In genomic region chr13:113364933-113365371, GRCh38 we compare ENCODE assay signal across 12 cellular contexts. TPM values are rescaled to one million over a fixed set of nuclear protein-coding genes. Genes with fewer than 3 reads are reported as not detected.
DNase-seq lines count a peak whose midpoint lies in the region; ATAC-seq and TF ChIP-seq lines count a peak whose summit lies in the region.
"Had no signal": no experiment of that assay in that cellular context is flagged by ENCODE, and none has a peak within 500 bp of the region (broad histone marks: within the 10 kb centered on the region; RNA-seq: fewer than 3 reads in every experiment).

No MANE protein-coding gene starts in this region.

- DNase-seq in activated CD4-positive, alpha-beta memory T cell treated with anti-CD3 and anti-CD28 coated beads, Interleukin-2, amount 10 ng/mL, durations not matched to agents 7 days and 5 days = peak; percentile 15
- no peak for DNase-seq in activated CD4-positive, alpha-beta memory T cell treated with anti-CD3 and anti-CD28 coated beads for 36 hours
- peak in 2 of 10 donors; percentile 25 to 36 for DNase-seq in dorsolateral prefrontal cortex
- no peak for DNase-seq in natural killer cell
- DNase-seq in transverse colon = no peak
- DNase-seq in T-helper 9 cell = no peak
- no peak for DNase-seq in NCI-H446 treated with DMSO at 0.1 percent for 48 hours (lab: John Stamatoyannopoulos, UW)
- no peak for DNase-seq in NCI-H526 treated with DMSO at 0.1 percent for 48 hours (lab: John Stamatoyannopoulos, UW)
- DNase-seq: left lung, NCI-H2081 treated with DMSO at 0.1 percent for 48 hours had no signal

- peaks cover 21% of the 10 kb centered on the region for H3K27me3 Mint-ChIP-seq in activated CD4-positive, alpha-beta memory T cell treated with anti-CD3 and anti-CD28 coated beads, Interleukin-2, amount 10 ng/mL, durations not matched to agents 7 days and 5 days
- H3K27me3 Mint-ChIP-seq in activated CD4-positive, alpha-beta memory T cell treated with anti-CD3 and anti-CD28 coated beads for 36 hours = peaks cover 17% of the 10 kb centered on the region
- H3K27me3 Mint-ChIP-seq in natural killer cell (ENCODE audit: low read depth in 2 of 2) = peaks cover 18 to 23% of the 10 kb centered on the region in 2 donors

- H3K4me1 ChIP-seq in transverse colon = peaks cover 0 to 33% (median 12%) of the 10 kb centered on the region in 4 donors

- ATAC-seq in natural killer cell = no peak

- in situ Hi-C loops in transverse colon (cut with MboI; ENCODE audit: low pct_ligation_motif_present in 1 of 4, low pct_unique_long_range_greater_than_20kb in 1 of 4, low sequenced_read_pairs in 3 of 4) = no loop called here

- TF ChIP-seq EP300 in transverse colon (IDR thresholded peaks at IDR 0.05; ENCODE audit: low read depth) = no peak

- 80% methylated on average over 31 of the region's 32 CpGs; no CpG with 5 or more reads in 1 of the 2 donors for WGBS in transverse colon (ENCODE audit: low coverage in 1 of 2), 2 donors

- intact Hi-C loops in activated CD4-positive, alpha-beta memory T cell treated with anti-CD3 and anti-CD28 coated beads for 36 hours (cut with micrococcal nuclease) = no loop called here
- intact Hi-C loops in dorsolateral prefrontal cortex (cut with DNase I) (loop anchor here in 1 of 2 donors (5.0 kb wide), 1 partner anchor 217 kb away; the partner anchor contains the start of gene TFDP1), natural killer cell (cut with micrococcal nuclease) (no loop called here), transverse colon (cut with DNase I; ENCODE audit: low total_unique reads) (no loop called here)

- H3K4me1 Mint-ChIP-seq in activated CD4-positive, alpha-beta memory T cell treated with anti-CD3 and anti-CD28 coated beads, Interleukin-2, amount 10 ng/mL, durations not matched to agents 7 days and 5 days = peaks cover 3% of the 10 kb centered on the region
- no peaks in the 10 kb centered on the region for H3K4me1 Mint-ChIP-seq in activated CD4-positive, alpha-beta memory T cell treated with anti-CD3 and anti-CD28 coated beads for 36 hours (ENCODE audit: low read depth)
- no peaks in the 10 kb centered on the region for H3K4me1 Mint-ChIP-seq in natural killer cell

- no peak overlapping the region for H3K27ac Mint-ChIP-seq in activated CD4-positive, alpha-beta memory T cell treated with anti-CD3 and anti-CD28 coated beads, Interleukin-2, amount 10 ng/mL, durations not matched to agents 7 days and 5 days
- H3K27ac Mint-ChIP-seq in activated CD4-positive, alpha-beta memory T cell treated with anti-CD3 and anti-CD28 coated beads for 36 hours = no peak overlapping the region
- no peak overlapping the region for H3K27ac Mint-ChIP-seq in natural killer cell

- TF ChIP-seq CTCF in dorsolateral prefrontal cortex (IDR thresholded peaks at IDR 0.05 in 54 of 56, conservative IDR thresholded peaks at IDR 0.05 in 2 of 56; ENCODE audit: low read depth in 1 of 56, partially characterized antibody in 56 of 56) (no peak), natural killer cell (IDR thresholded peaks at IDR 0.05) (no peak), transverse colon (IDR thresholded peaks at IDR 0.05) (no peak)

- CTCF ChIA-PET in activated CD4-positive, alpha-beta memory T cell treated with anti-CD3 and anti-CD28 coated beads, Interleukin-2, amount 10 ng/mL, durations not matched to agents 7 days and 5 days (lab: Charles Lee) = no interaction called here
- CTCF ChIA-PET in activated CD4-positive, alpha-beta memory T cell treated with anti-CD3 and anti-CD28 coated beads for 36 hours (lab: Charles Lee) = no interaction called here

- H3K27ac ChIP-seq in dorsolateral prefrontal cortex (peak overlapping the region in 4 of 59 donors; percentile 56 to 71 (median 64)), transverse colon (peak overlapping the region; percentile 73 to 87 (median 83))
- H3K27ac ChIP-seq: left lung had no signal

- H3K36me3 ChIP-seq in transverse colon = no peaks in the 10 kb centered on the region
- H3K36me3 ChIP-seq: left lung had no signal

- TF ChIP-seq POLR2A in transverse colon (IDR thresholded peaks at IDR 0.05) = no peak

- H3K9me3 ChIP-seq in transverse colon = no peaks in the 10 kb centered on the region
- H3K9me3 ChIP-seq: left lung had no signal

- peak overlapping the region in 51 of 59 donors; percentile 8 to 68 (median 47) for H3K4me3 ChIP-seq in dorsolateral prefrontal cortex
- H3K4me3 ChIP-seq in transverse colon = peak overlapping the region; percentile 38 to 59 (median 44)

- POLR2A ChIA-PET in activated CD4-positive, alpha-beta memory T cell treated with anti-CD3 and anti-CD28 coated beads, Interleukin-2, amount 10 ng/mL, durations not matched to agents 7 days and 5 days (lab: Charles Lee) = no interaction called here
- POLR2A ChIA-PET in activated CD4-positive, alpha-beta memory T cell treated with anti-CD3 and anti-CD28 coated beads for 36 hours (lab: Charles Lee) = no interaction called here

- no peaks in the 10 kb centered on the region for H3K9me3 Mint-ChIP-seq in activated CD4-positive, alpha-beta memory T cell treated with anti-CD3 and anti-CD28 coated beads, Interleukin-2, amount 10 ng/mL, durations not matched to agents 7 days and 5 days
- H3K9me3 Mint-ChIP-seq in activated CD4-positive, alpha-beta memory T cell treated with anti-CD3 and anti-CD28 coated beads for 36 hours = no peaks in the 10 kb centered on the region
- no peaks in the 10 kb centered on the region for H3K9me3 Mint-ChIP-seq in natural killer cell

- H3K36me3 Mint-ChIP-seq in activated CD4-positive, alpha-beta memory T cell treated with anti-CD3 and anti-CD28 coated beads, Interleukin-2, amount 10 ng/mL, durations not matched to agents 7 days and 5 days (ENCODE audit: low read depth) = no peaks in the 10 kb centered on the region
- H3K36me3 Mint-ChIP-seq in activated CD4-positive, alpha-beta memory T cell treated with anti-CD3 and anti-CD28 coated beads for 36 hours = no peaks in the 10 kb centered on the region
- H3K36me3 Mint-ChIP-seq in natural killer cell = no peaks in the 10 kb centered on the region

- H3K27me3 ChIP-seq in dorsolateral prefrontal cortex (peaks cover 0 to 30% (median 12%) of the 10 kb centered on the region in 45 donors), transverse colon (peaks cover 10% of the 10 kb centered on the region)

- H3K4me3 Mint-ChIP-seq in activated CD4-positive, alpha-beta memory T cell treated with anti-CD3 and anti-CD28 coated beads, Interleukin-2, amount 10 ng/mL, durations not matched to agents 7 days and 5 days = no peak overlapping the region
- H3K4me3 Mint-ChIP-seq in activated CD4-positive, alpha-beta memory T cell treated with anti-CD3 and anti-CD28 coated beads for 36 hours = no peak overlapping the region
- H3K4me3 Mint-ChIP-seq in natural killer cell = peak overlapping the region; percentile 74

RNA-seq across cellular contexts. Expression of gene GRTP1, which starts 1.0 kb away (rescaled TPM):
- total RNA-seq in activated CD4-positive, alpha-beta memory T cell treated with anti-CD3 and anti-CD28 coated beads, Interleukin-2, amount 10 ng/mL, durations not matched to agents 7 days and 5 days = under 1 TPM in 1 of 2 experiments, not detected in 1; 0.20 TPM
- under 1 TPM; 0.44 to 0.59 TPM for total RNA-seq in activated CD4-positive, alpha-beta memory T cell treated with anti-CD3 and anti-CD28 coated beads for 36 hours
- total RNA-seq in dorsolateral prefrontal cortex = 1 to 10 TPM in 112 of 120 experiments, under 1 TPM in 8; 0.53 to 5.9 (median 2.2) TPM
- not detected for total RNA-seq in natural killer cell
- 100 to 1,000 TPM in 2 of 4 donors, 10 to 100 TPM in 2; 56.0 to 193 (median 93.5) TPM for total RNA-seq in transverse colon
- total RNA-seq: endothelial cell of umbilical vein; T-helper 1 cell treated with Interleukin-12 subunit alpha and Interleukin-12 subunit beta and Interleukin-4 antibody, amounts not matched to agents 30 ng/mL and 1 ng/mL, for 36 hours had no signal

Comparison
In these comparisons a context has a peak if more than half of its experiments do, and no peak if none do; other contexts are left out.
1. RNA of gene GRTP1, which starts 1.0 kb away (total RNA-seq): 56.0 to 193 TPM in transverse colon; 0.53 to 5.9 TPM in dorsolateral prefrontal cortex, 0.44 to 0.59 TPM in activated CD4-positive, alpha-beta memory T cell treated with anti-CD3 and anti-CD28 coated beads for 36 hours, 0.20 TPM in activated CD4-positive, alpha-beta memory T cell treated with anti-CD3 and anti-CD28 coated beads, Interleukin-2, amount 10 ng/mL, durations not matched to agents 7 days and 5 days and not detected in natural killer cell; every median in the first group is over 4 times any median in the second.